8 cellular contexts compared by ENCODE assay signal in genomic region chr15:36579792-36580431, GRCh38. TPM values are rescaled to one million over a fixed set of nuclear protein-coding genes. Genes with fewer than 3 reads are reported as not detected.
A peak's percentile ranks its signal among the peaks of the same experiment; 100 is the strongest.
DNase-seq lines count a peak whose midpoint lies in the region; ATAC-seq and TF ChIP-seq lines count a peak whose summit lies in the region.

No MANE protein-coding gene starts in this region.

- H3K9me3 ChIP-seq in NT2/D1 (ENCODE audit: insufficient read depth, low read length), result no peaks in the 10 kb centered on the region

- peak overlapping the region; percentile 88 for H3K4me3 Mint-ChIP-seq in HFFc6
- peak overlapping the region; percentile 88 to 94 (median 91) for H3K4me3 Mint-ChIP-seq in brain

- H3K36me3 ChIP-seq in NT2/D1 (ENCODE audit: insufficient read depth, insufficient read length, low read length), result peaks cover 2% of the 10 kb centered on the region

- ATAC-seq in left lobe of liver, result peak; percentile 78

- H3K4me1 Mint-ChIP-seq in HFFc6 (ENCODE audit: low read depth), result peaks cover 68% of the 10 kb centered on the region
- H3K4me1 Mint-ChIP-seq in brain, result peaks cover 50% of the 10 kb centered on the region

- H3K9me3 Mint-ChIP-seq in HFFc6, result no peaks in the 10 kb centered on the region
- H3K9me3 Mint-ChIP-seq in brain, result peaks cover 0 to 4% (median 0%) of the 10 kb centered on the region in 5 experiments

- H3K27ac Mint-ChIP-seq in HFFc6, result peak overlapping the region; percentile 93
- H3K27ac Mint-ChIP-seq in brain, result peak overlapping the region; percentile 82 to 98 (median 91)

- peak overlapping the region; percentile 62 for H3K9ac ChIP-seq in NT2/D1 (ENCODE audit: insufficient read length, low read depth)

- H3K27me3 Mint-ChIP-seq in HFFc6 (ENCODE audit: insufficient read depth), result no peaks in the 10 kb centered on the region; the same call in 1 of the 2 replicates
- H3K27me3 Mint-ChIP-seq in brain, result no peaks in the 10 kb centered on the region

- DNase-seq in NCI-H1417 (lab: John Stamatoyannopoulos, UW) (peak in 2 of 3 experiments; percentile 43 to 90), NCI-H1417 treated with DMSO at 0.1 percent for 48 hours (lab: John Stamatoyannopoulos, UW) (no peak), HFFc6 (no peak), NT2/D1 (ENCODE audit: low read depth, low spot score) (no peak), left lobe of liver (ENCODE audit: low spot score) (no peak), NCI-H2107 (lab: John Stamatoyannopoulos, UW) (no peak)
- peak; percentile 0 to 16 (median 1) for DNase-seq in stimulated activated CD4-positive, alpha-beta T cell treated with anti-CD3 and anti-CD28 coated beads, TNF-alpha, amount 100 ng/mL, for 48 hours (ENCODE audit: low read depth in 3 of 3)

- peak overlapping the region; percentile 72 for H3K4me3 ChIP-seq in NT2/D1 (ENCODE audit: insufficient read length, low read depth)

- no peaks in the 10 kb centered on the region for H3K27me3 ChIP-seq in NT2/D1 (ENCODE audit: insufficient read depth, insufficient read length)

- no peaks in the 10 kb centered on the region for H3K4me1 ChIP-seq in NT2/D1 (ENCODE audit: insufficient read depth, insufficient read length)

- TF ChIP-seq CTCF in HFFc6 (IDR thresholded peaks at IDR 0.05) (no peak; the same call in 1 of the 2 replicates), brain (conservative IDR thresholded peaks at IDR 0.05) (no peak)

- H3K36me3 Mint-ChIP-seq in HFFc6 (ENCODE audit: low read depth), result peaks cover 10% of the 10 kb centered on the region
- peaks cover 3% of the 10 kb centered on the region for H3K36me3 Mint-ChIP-seq in brain

RNA-seq across cellular contexts. Expression of gene CDIN1, which starts 0.5 kb away (rescaled TPM):
- 10 to 100 TPM; 19.4 to 24.4 (median 20.4) TPM for total RNA-seq in HFFc6 (2021; fragmentation: NEBNext Ultra II Directional; extraction: Animal tissue kit (Norgen Biotek cat#: 25700))
- polyA plus RNA-seq in brain (ENCODE audit: insufficient read depth, low read depth, low replicate concordance), result 8.0 TPM
- 3.2 TPM for total RNA-seq in left lobe of liver

Comparison
In these comparisons a context has a peak if more than half of its experiments do, and no peak if none do; other contexts are left out.
1. DNase-seq: peak in NCI-H1417 (2 of 3) and stimulated activated CD4-positive, alpha-beta T cell treated with anti-CD3 and anti-CD28 coated beads, TNF-alpha, amount 100 ng/mL, for 48 hours (3 of 3); none in NCI-H1417 treated with DMSO at 0.1 percent for 48 hours (single experiment), HFFc6 (single experiment), NT2/D1 (single experiment), left lobe of liver (single experiment) and NCI-H2107 (single experiment).